ENCODE assay signal across 20 cellular contexts in the genomic region with DNA sequence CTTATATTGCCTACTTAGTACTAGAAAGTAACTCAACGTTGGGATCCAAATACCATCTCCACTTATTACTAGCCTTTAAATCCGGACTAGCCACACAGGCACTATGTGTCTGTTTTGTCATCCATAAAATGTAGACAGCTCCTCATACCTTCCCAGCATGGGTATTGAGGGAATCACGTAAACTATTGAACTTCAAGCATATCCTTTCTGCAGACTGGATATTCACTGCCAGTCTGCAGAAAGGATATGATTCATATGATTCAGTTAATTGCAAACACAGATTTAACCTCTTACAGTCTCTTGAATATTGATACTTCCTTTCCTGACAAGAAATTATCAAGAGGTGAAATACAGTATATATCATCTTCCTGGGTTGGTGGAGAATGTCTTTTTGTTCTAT.
DNase-seq lines count a peak whose midpoint lies in the region; ATAC-seq, FAIRE-seq and TF ChIP-seq lines count a peak whose summit lies in the region.
"Had no signal": no experiment of that assay in that cellular context is flagged by ENCODE, and none has a peak within 500 bp of the region (broad histone marks: within the 10 kb centered on the region; RNA-seq: fewer than 3 reads in every experiment).

No MANE protein-coding gene starts in this region.

- no peaks in the 10 kb centered on the region for H3K4me1 Mint-ChIP-seq in activated naive CD8-positive, alpha-beta T cell treated with anti-CD3 and anti-CD28 coated beads for 36 hours

- POLR2A ChIA-PET in SK-N-SH (lab: Yijun Ruan, JAX): no interaction called here
- POLR2A ChIA-PET in endothelial cell of umbilical vein (lab: Charles Lee): no interaction called here

- DNase-seq in COLO829 (ENCODE audit: low spot score) (peak; percentile 16), SK-N-SH (no peak), endothelial cell of umbilical vein (ENCODE audit: low read depth, low spot score) (peak; percentile 76), iris pigment epithelial cell (ENCODE audit: low read depth) (peak; percentile 66), ACHN (no peak), left colon (no peak), frontal cortex (ENCODE audit: low spot score in 2 of 2) (no peak)
- no peak for DNase-seq in activated naive CD8-positive, alpha-beta T cell treated with anti-CD3 and anti-CD28 coated beads for 36 hours
- DNase-seq: Calu3; CD4-positive, alpha-beta T cell; DMS53; GM23248; MM.1S; NCI-H1105 treated with DMSO at 0.1 percent for 48 hours; NCI-H1694 treated with DMSO at 0.1 percent for 48 hours; NK-92 treated with Interleukin-12 subunit alpha and Interleukin-12 subunit beta, amount 100 ng/mL, for 24 hours; Right ventricle myocardium superior had no signal

- dilution Hi-C loops in endothelial cell of umbilical vein (cut with MboI; ENCODE audit: extremely low pct_ligation_motif_present, low sequenced_read_pairs): no loop called here

- H3K27ac Mint-ChIP-seq in activated naive CD8-positive, alpha-beta T cell treated with anti-CD3 and anti-CD28 coated beads for 36 hours: no peak overlapping the region
- H3K27ac Mint-ChIP-seq: CD4-positive, alpha-beta T cell had no signal

- TF ChIP-seq RAD21 in SK-N-SH (IDR thresholded peaks at IDR 0.05; ENCODE audit: low read length): no peak

- WGBS in SK-N-SH (ENCODE audit: low lambda C conversion rate): 75% methylated on average over 3 of the region's 3 CpGs

- H3K4me3 ChIP-seq in SK-N-SH (ENCODE audit: low read depth in 2 of 2, low read length in 1 of 2): no peak overlapping the region
- no peak overlapping the region for H3K4me3 ChIP-seq in endothelial cell of umbilical vein (replicated peaks in 1 of 3; ENCODE audit: insufficient read depth in 1 of 3, low read depth in 1 of 3, low read length in 3 of 3)
- H3K4me3 ChIP-seq: GM23248 had no signal

- ATAC-seq in left colon: no peak
- ATAC-seq: HCT116 had no signal

- H4K20me1 ChIP-seq in SK-N-SH (ENCODE audit: insufficient read depth): no peaks in the 10 kb centered on the region
- H4K20me1 ChIP-seq in endothelial cell of umbilical vein (replicated peaks; ENCODE audit: control insufficient read depth, extremely low read depth, insufficient read depth, low read length): no peaks in the 10 kb centered on the region

- intact Hi-C loops in endothelial cell of umbilical vein (cut with micrococcal nuclease): no loop called here
- intact Hi-C loops in left colon (cut with DNase I, micrococcal nuclease): no loop called here

- H3K4me2 ChIP-seq in SK-N-SH (no peak overlapping the region), endothelial cell of umbilical vein (ENCODE audit: insufficient read depth, low read length) (peak overlapping the region; percentile 79)

- no peak for FAIRE-seq in endothelial cell of umbilical vein (lab: Jason Lieb, UNC)
- FAIRE-seq in frontal cortex (lab: Jason Lieb, UNC): no peak
- FAIRE-seq: GM12892, GM18507 had no signal

- no peak for TF ChIP-seq POLR2A in endothelial cell of umbilical vein (IDR thresholded peaks at IDR 0.05; ENCODE audit: low read depth, low read length)

- no peaks in the 10 kb centered on the region for H3K9me2 ChIP-seq in SK-N-SH

- H3K27ac ChIP-seq in SK-N-SH (ENCODE audit: low read depth in 2 of 2, low read length in 1 of 2): no peak overlapping the region
- peak overlapping the region; percentile 41 for H3K27ac ChIP-seq in endothelial cell of umbilical vein (ENCODE audit: insufficient read depth, low read depth, low read length)
- H3K27ac ChIP-seq: GM23248 had no signal

- no peaks in the 10 kb centered on the region for H3K36me3 Mint-ChIP-seq in activated naive CD8-positive, alpha-beta T cell treated with anti-CD3 and anti-CD28 coated beads for 36 hours

- H2AFZ ChIP-seq in SK-N-SH (ENCODE audit: low read depth): no peak overlapping the region
- H2AFZ ChIP-seq in endothelial cell of umbilical vein (ENCODE audit: low read depth, low read length): peak overlapping the region; percentile 66
- H2AFZ ChIP-seq: GM23248 had no signal

- H3K27me3 ChIP-seq in SK-N-SH (ENCODE audit: insufficient read depth) (no peaks in the 10 kb centered on the region), endothelial cell of umbilical vein (ENCODE audit: control insufficient read depth in 2 of 2, insufficient read depth in 2 of 2, low read length in 2 of 2) (no peaks in the 10 kb centered on the region)

- H3K9ac ChIP-seq in SK-N-SH (no peak overlapping the region), endothelial cell of umbilical vein (replicated peaks; ENCODE audit: extremely low read depth, insufficient read depth, low read length) (peak overlapping the region; percentile 15)
- H3K9ac ChIP-seq: GM23248 had no signal

- no peaks in the 10 kb centered on the region for H3K9me1 ChIP-seq in endothelial cell of umbilical vein (replicated peaks; ENCODE audit: control insufficient read depth, extremely low read depth, insufficient read depth, low read length)

- TF ChIP-seq CTCF in SK-N-SH (IDR thresholded peaks at IDR 0.05): no peak
- TF ChIP-seq CTCF in endothelial cell of umbilical vein (IDR thresholded peaks at IDR 0.05; ENCODE audit: extremely low read depth in 1 of 2, insufficient read depth in 1 of 2, low read depth in 1 of 2, low read length in 2 of 2): no peak

- H3K27me3 Mint-ChIP-seq in activated naive CD8-positive, alpha-beta T cell treated with anti-CD3 and anti-CD28 coated beads for 36 hours: no peaks in the 10 kb centered on the region
- H3K27me3 Mint-ChIP-seq: CD4-positive, alpha-beta T cell had no signal

- H3F3A ChIP-seq in SK-N-SH (replicated peaks; ENCODE audit: insufficient read depth): no peaks in the 10 kb centered on the region

- no peak overlapping the region for H3K4me3 Mint-ChIP-seq in activated naive CD8-positive, alpha-beta T cell treated with anti-CD3 and anti-CD28 coated beads for 36 hours
- H3K4me3 Mint-ChIP-seq: CD4-positive, alpha-beta T cell had no signal

- H3K36me3 ChIP-seq in SK-N-SH (replicated peaks in 1 of 2; ENCODE audit: control insufficient read depth in 1 of 2, insufficient read depth in 2 of 2, low read length in 1 of 2) (no peaks in the 10 kb centered on the region), endothelial cell of umbilical vein (ENCODE audit: control insufficient read depth in 2 of 2, extremely low read depth in 1 of 2, insufficient read depth in 2 of 2, low read length in 2 of 2) (no peaks in the 10 kb centered on the region)

- TF ChIP-seq EP300 in SK-N-SH (IDR thresholded peaks at IDR 0.05; ENCODE audit: borderline replicate concordance in 1 of 2, low read depth in 1 of 2, low read length in 1 of 2): no peak

- H3K9me3 ChIP-seq in SK-N-SH (no peaks in the 10 kb centered on the region), endothelial cell of umbilical vein (replicated peaks; ENCODE audit: control insufficient read depth, insufficient read depth, low read length) (no peaks in the 10 kb centered on the region)

- H3K4me1 ChIP-seq in SK-N-SH (ENCODE audit: control insufficient read depth in 1 of 2, insufficient read depth in 2 of 2, low read depth in 1 of 2, low read length in 1 of 2) (peaks cover 0 to 6% of the 10 kb centered on the region in 2 experiments; a peak in 1 of 4 replicates), endothelial cell of umbilical vein (ENCODE audit: control insufficient read depth, extremely low read depth, insufficient read depth, low read length) (peaks cover 20% of the 10 kb centered on the region)

- no TSS peak for BruUV-seq in endothelial cell of umbilical vein (replicated peaks; lab: Mats Ljungman, UMichigan)

- CTCF ChIA-PET in SK-N-SH (lab: Yijun Ruan, JAX) (no interaction called here), endothelial cell of umbilical vein (lab: Charles Lee) (no interaction called here)

- H3K9me3 Mint-ChIP-seq in activated naive CD8-positive, alpha-beta T cell treated with anti-CD3 and anti-CD28 coated beads for 36 hours: no peaks in the 10 kb centered on the region
- H3K9me3 Mint-ChIP-seq: CD4-positive, alpha-beta T cell had no signal

- H3K79me2 ChIP-seq in SK-N-SH (ENCODE audit: insufficient read depth) (no peaks in the 10 kb centered on the region), endothelial cell of umbilical vein (ENCODE audit: control insufficient read depth, insufficient read depth, low read length) (no peaks in the 10 kb centered on the region)

- in situ Hi-C loops in ACHN (cut with HindIII; ENCODE audit: low pct_ligation_motif_present, low pct_unique_long_range_greater_than_20kb, low sequenced_read_pairs): no loop called here

TF ChIP-seq in SK-N-SH, 30 proteins besides CTCF, POLR2A, EP300 and RAD21:
- TF ChIP-seq CHD2 (IDR thresholded peaks at IDR 0.05; ENCODE audit: low read length, partially characterized antibody) (no peak), FOSL2 (IDR thresholded peaks at IDR 0.05; ENCODE audit: borderline replicate concordance, low read depth) (0 out of 2 replicates have a peak, but pooled peaks have one; percentile 2)

TF ChIP-seq in endothelial cell of umbilical vein, 7 proteins besides CTCF, POLR2A, EP300 and RAD21:
- TF ChIP-seq EZH2 (IDR thresholded peaks at IDR 0.05; ENCODE audit: borderline replicate concordance, low read depth, low read length, severe bottlenecking) (no peak), FOS (IDR thresholded peaks at IDR 0.05; ENCODE audit: borderline replicate concordance, insufficient read depth, low read length) (peak; percentile 59), GATA2 (IDR thresholded peaks at IDR 0.05; ENCODE audit: insufficient read depth, insufficient read length, low read depth, low read length) (no peak), POLR2AphosphoS5 (IDR thresholded peaks at IDR 0.05; ENCODE audit: insufficient read depth, low read depth, low read length) (no peak), JUN (IDR thresholded peaks at IDR 0.05; ENCODE audit: borderline replicate concordance, insufficient read depth, insufficient read length, low read depth) (peak; percentile 41), MYC (IDR thresholded peaks at IDR 0.05; ENCODE audit: low read depth, low read length) (no peak)
- TF ChIP-seq, protein P1, sequence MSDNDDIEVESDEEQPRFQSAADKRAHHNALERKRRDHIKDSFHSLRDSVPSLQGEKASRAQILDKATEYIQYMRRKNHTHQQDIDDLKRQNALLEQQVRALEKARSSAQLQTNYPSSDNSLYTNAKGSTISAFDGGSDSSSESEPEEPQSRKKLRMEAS (IDR thresholded peaks at IDR 0.05; ENCODE audit: insufficient read depth, insufficient read length): no peak

Comparison
In these comparisons a context has a peak if more than half of its experiments do, and no peak if none do; other contexts are left out.
1. DNase-seq: peak in COLO829 (single experiment), endothelial cell of umbilical vein (single experiment) and iris pigment epithelial cell (single experiment); none in SK-N-SH (single experiment), ACHN (single experiment), left colon (0 of 2), activated naive CD8-positive, alpha-beta T cell treated with anti-CD3 and anti-CD28 coated beads for 36 hours (single experiment) and frontal cortex (0 of 2).